ENCODE assay signal across 19 cellular contexts in the genomic region with DNA sequence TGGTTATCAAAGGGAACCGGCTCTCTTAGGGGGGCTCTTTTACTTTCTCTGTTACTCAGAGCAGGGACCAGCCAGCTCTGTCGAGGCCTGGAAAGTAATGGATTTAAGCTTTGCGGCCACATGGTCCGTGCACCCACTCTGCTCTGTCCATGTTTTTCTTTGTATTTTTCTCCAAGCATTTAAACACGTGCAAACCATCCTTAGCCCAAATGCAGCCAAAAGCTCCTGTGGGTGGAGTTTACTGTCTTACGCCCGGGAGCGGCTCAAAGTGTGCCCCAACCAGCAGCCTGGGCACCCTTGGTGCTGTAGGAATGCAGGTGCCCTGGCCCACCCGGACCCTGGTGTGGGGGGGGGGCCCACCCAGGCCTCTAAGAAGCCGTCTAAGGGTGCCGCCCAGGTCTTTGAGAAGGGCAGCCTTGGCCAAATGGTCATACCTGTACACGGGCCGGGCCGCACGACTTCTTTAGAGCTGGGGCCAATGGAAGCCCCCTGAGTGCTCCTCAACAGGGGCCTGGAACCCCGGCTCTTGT. TPM values are rescaled to one million over a fixed set of nuclear protein-coding genes. Genes with fewer than 3 reads are reported as not detected.
DNase-seq lines count a peak whose midpoint lies in the region; ATAC-seq and TF ChIP-seq lines count a peak whose summit lies in the region.
"Had no signal": no experiment of that assay in that cellular context is flagged by ENCODE, and none has a peak within 500 bp of the region (broad histone marks: within the 10 kb centered on the region; RNA-seq: fewer than 3 reads in every experiment).

No MANE protein-coding gene starts in this region.

- H2BK120ac ChIP-seq in trophoblast cell (ENCODE audit: insufficient read depth, low read length, poor library complexity): peak overlapping the region; percentile 91

- H4K12ac ChIP-seq in trophoblast cell (ENCODE audit: low read depth, low read length): no peak overlapping the region

- H3K4me3 ChIP-seq in gastroesophageal sphincter (no peak overlapping the region), trophoblast cell (ENCODE audit: low read depth, low read length) (no peak overlapping the region), upper lobe of left lung (no peak overlapping the region)
- H3K4me3 ChIP-seq: cardiac muscle cell, lung, testis had no signal

- peaks cover 6% of the 10 kb centered on the region for H3K79me2 ChIP-seq in trophoblast cell (ENCODE audit: control insufficient read depth, insufficient read depth, low read length, poor library complexity)

- H3K79me1 ChIP-seq in trophoblast cell (ENCODE audit: low read length): peaks cover 35% of the 10 kb centered on the region

- H3K14ac ChIP-seq in trophoblast cell (ENCODE audit: low read length): peak overlapping the region; percentile 76

- 72% methylated on average over 6 of the region's 16 CpGs; no CpG with 5 or more reads in 1 of the 2 donors for WGBS in gastroesophageal sphincter (ENCODE audit: low coverage in 1 of 2), 2 donors
- WGBS in trophoblast cell (ENCODE audit: extremely low coverage, insufficient coverage, insufficient read length): no CpG with 5 or more reads among the region's 16 CpGs
- 77 to 85% methylated on average over 7 to 16 of the region's 16 CpGs for WGBS in upper lobe of left lung, 2 donors

- H3K36me3 Mint-ChIP-seq in activated CD4-positive, alpha-beta T cell treated with anti-CD3 and anti-CD28 coated beads, Interleukin-2, amount 10 ng/mL, durations not matched to agents 7 days and 5 days (ENCODE audit: low read depth): no peaks in the 10 kb centered on the region
- H3K36me3 Mint-ChIP-seq: CD4-positive, CD25-positive, alpha-beta regulatory T cell; natural killer cell treated with Interleukin-12 subunit alpha and Interleukin-12 subunit beta and Interleukin-15 and Interleukin-18, amount 100 ng/mL, for 72 hours had no signal

- H2AK5ac ChIP-seq in trophoblast cell (ENCODE audit: low read length): peak overlapping the region; percentile 18

- H3K27ac Mint-ChIP-seq in activated CD4-positive, alpha-beta T cell treated with anti-CD3 and anti-CD28 coated beads, Interleukin-2, amount 10 ng/mL, durations not matched to agents 7 days and 5 days: peak overlapping the region; percentile 25
- H3K27ac Mint-ChIP-seq: activated CD4-positive, alpha-beta memory T cell treated with anti-CD3 and anti-CD28 coated beads, Interleukin-2, amount 10 ng/mL, durations not matched to agents 7 days and 5 days; natural killer cell treated with Interleukin-12 subunit alpha and Interleukin-12 subunit beta and Interleukin-15 and Interleukin-18, amount 100 ng/mL, for 72 hours had no signal

- no peak for ATAC-seq in gastroesophageal sphincter
- ATAC-seq in upper lobe of left lung (ENCODE audit: low FRiP score in 2 of 2): no peak
- ATAC-seq in HG02885 (IDR thresholded peaks at IDR 0.05; ENCODE audit: poor library complexity, unreplicated experiment): no peak
- ATAC-seq in GM18517 (IDR thresholded peaks at IDR 0.05; ENCODE audit: unreplicated experiment): no peak
- ATAC-seq: natural killer cell treated with Interleukin-12 subunit alpha and Interleukin-12 subunit beta and Interleukin-15 and Interleukin-18, amount 100 ng/mL, for 72 hours had no signal

- no peaks in the 10 kb centered on the region for H3K9me3 Mint-ChIP-seq in activated CD4-positive, alpha-beta T cell treated with anti-CD3 and anti-CD28 coated beads, Interleukin-2, amount 10 ng/mL, durations not matched to agents 7 days and 5 days
- H3K9me3 Mint-ChIP-seq: activated CD4-positive, alpha-beta memory T cell treated with anti-CD3 and anti-CD28 coated beads, Interleukin-2, amount 10 ng/mL, durations not matched to agents 7 days and 5 days; natural killer cell treated with Interleukin-12 subunit alpha and Interleukin-12 subunit beta and Interleukin-15 and Interleukin-18, amount 100 ng/mL, for 72 hours had no signal

- no peak overlapping the region for H3K4me2 ChIP-seq in trophoblast cell (ENCODE audit: low read length)

- H3K4me3 Mint-ChIP-seq in activated CD4-positive, alpha-beta T cell treated with anti-CD3 and anti-CD28 coated beads, Interleukin-2, amount 10 ng/mL, durations not matched to agents 7 days and 5 days: no peak overlapping the region
- H3K4me3 Mint-ChIP-seq: activated CD4-positive, alpha-beta memory T cell treated with anti-CD3 and anti-CD28 coated beads, Interleukin-2, amount 10 ng/mL, durations not matched to agents 7 days and 5 days; CD4-positive, CD25-positive, alpha-beta regulatory T cell; natural killer cell treated with Interleukin-12 subunit alpha and Interleukin-12 subunit beta and Interleukin-15 and Interleukin-18, amount 100 ng/mL, for 72 hours had no signal

- TF ChIP-seq CTCF in gastroesophageal sphincter (IDR thresholded peaks at IDR 0.05): no peak
- no peak for TF ChIP-seq CTCF in upper lobe of left lung (IDR thresholded peaks at IDR 0.05)

- peaks cover 22% of the 10 kb centered on the region for H3K27me3 Mint-ChIP-seq in activated CD4-positive, alpha-beta T cell treated with anti-CD3 and anti-CD28 coated beads, Interleukin-2, amount 10 ng/mL, durations not matched to agents 7 days and 5 days

- peak overlapping the region in 3 of 4 donors; percentile 82 to 91 (median 82) for H3K27ac ChIP-seq in gastroesophageal sphincter
- no peak overlapping the region for H3K27ac ChIP-seq in trophoblast cell (ENCODE audit: low read depth, low read length)
- H3K27ac ChIP-seq in upper lobe of left lung: peak overlapping the region; percentile 85 to 96 (median 91)
- H3K27ac ChIP-seq: cardiac muscle cell, testis had no signal

- H3K4me1 ChIP-seq in gastroesophageal sphincter (peaks cover 0 to 55% (median 40%) of the 10 kb centered on the region in 3 donors), trophoblast cell (ENCODE audit: control insufficient read depth in 1 of 2, insufficient read depth in 2 of 2, low read length in 2 of 2) (peaks cover 28 to 33% of the 10 kb centered on the region in 2 experiments), upper lobe of left lung (peaks cover 43 to 49% (median 44%) of the 10 kb centered on the region in 4 donors)
- H3K4me1 ChIP-seq: testis had no signal

- peak overlapping the region; percentile 95 for H4K91ac ChIP-seq in trophoblast cell (ENCODE audit: low read depth, low read length)

- H3K9ac ChIP-seq in trophoblast cell (ENCODE audit: low read length): no peak overlapping the region

- no peak for TF ChIP-seq EP300 in gastroesophageal sphincter (IDR thresholded peaks at IDR 0.05)
- no peak for TF ChIP-seq EP300 in upper lobe of left lung (IDR thresholded peaks at IDR 0.05)

- H3K4me1 Mint-ChIP-seq in activated CD4-positive, alpha-beta T cell treated with anti-CD3 and anti-CD28 coated beads, Interleukin-2, amount 10 ng/mL, durations not matched to agents 7 days and 5 days: peaks cover 4% of the 10 kb centered on the region
- H3K4me1 Mint-ChIP-seq: activated CD4-positive, alpha-beta memory T cell treated with anti-CD3 and anti-CD28 coated beads, Interleukin-2, amount 10 ng/mL, durations not matched to agents 7 days and 5 days had no signal

- POLR2A ChIA-PET in activated CD4-positive, alpha-beta T cell treated with anti-CD3 and anti-CD28 coated beads, Interleukin-2, amount 10 ng/mL, durations not matched to agents 7 days and 5 days (lab: Charles Lee): no interaction called here

- CTCF ChIA-PET in activated CD4-positive, alpha-beta T cell treated with anti-CD3 and anti-CD28 coated beads, Interleukin-2, amount 10 ng/mL, durations not matched to agents 7 days and 5 days (lab: Charles Lee): no interaction called here

- H2BK12ac ChIP-seq in trophoblast cell (ENCODE audit: low read length): peak overlapping the region; percentile 94

- peak overlapping the region; percentile 73 for H2BK5ac ChIP-seq in trophoblast cell (ENCODE audit: low read depth, low read length, poor library complexity)

- no peak overlapping the region for H2AFZ ChIP-seq in trophoblast cell (ENCODE audit: insufficient read depth, low read length, poor library complexity)

- H4K8ac ChIP-seq in trophoblast cell (ENCODE audit: low read depth, low read length): no peak overlapping the region

- no peaks in the 10 kb centered on the region for H3K27me3 ChIP-seq in gastroesophageal sphincter
- H3K27me3 ChIP-seq in trophoblast cell (ENCODE audit: insufficient read depth, low read length): no peaks in the 10 kb centered on the region
- H3K27me3 ChIP-seq in upper lobe of left lung: no peaks in the 10 kb centered on the region
- H3K27me3 ChIP-seq: cardiac muscle cell, testis had no signal

- H3K4ac ChIP-seq in trophoblast cell (ENCODE audit: low read depth, low read length): no peak overlapping the region

- DNase-seq in activated CD4-positive, alpha-beta T cell treated with anti-CD3 and anti-CD28 coated beads, Interleukin-2, amount 10 ng/mL, durations not matched to agents 7 days and 5 days: no peak
- no peak for DNase-seq in activated CD4-positive, alpha-beta T cell treated with anti-CD3 and anti-CD28 coated beads, Interleukin-2, amount 50 U/mL, for 48 hours
- DNase-seq in trophoblast cell (no peak), upper lobe of left lung (peak in 1 of 2 donors; percentile 63), NCI-H69 (lab: John Stamatoyannopoulos, UW) (no peak)
- DNase-seq: 8988T; activated CD4-positive, alpha-beta memory T cell treated with anti-CD3 and anti-CD28 coated beads, Interleukin-2, amount 10 ng/mL, durations not matched to agents 7 days and 5 days; CD4-positive, CD25-positive, alpha-beta regulatory T cell; DMS53; effector CD4-positive, alpha-beta T cell; KBM-7; NCI-H1105 treated with DMSO at 0.1 percent for 48 hours; testis had no signal

- H3K36me3 ChIP-seq in gastroesophageal sphincter (no peaks in the 10 kb centered on the region), trophoblast cell (ENCODE audit: control insufficient read depth in 1 of 2, insufficient read depth in 2 of 2, low read length in 2 of 2) (no peaks in the 10 kb centered on the region), upper lobe of left lung (no peaks in the 10 kb centered on the region)
- H3K36me3 ChIP-seq: cardiac muscle cell had no signal

- H3K9me3 ChIP-seq in gastroesophageal sphincter: no peaks in the 10 kb centered on the region
- H3K9me3 ChIP-seq in trophoblast cell (ENCODE audit: insufficient read depth, low read depth, low read length): peaks cover 3% of the 10 kb centered on the region
- H3K9me3 ChIP-seq in upper lobe of left lung: no peaks in the 10 kb centered on the region
- H3K9me3 ChIP-seq: testis had no signal

- H3K23ac ChIP-seq in trophoblast cell (ENCODE audit: low read length): no peak overlapping the region

- TF ChIP-seq POLR2A in gastroesophageal sphincter (IDR thresholded peaks at IDR 0.05): no peak
- TF ChIP-seq POLR2A in upper lobe of left lung (IDR thresholded peaks at IDR 0.05): no peak

- no peak overlapping the region for H3K18ac ChIP-seq in trophoblast cell (ENCODE audit: low read length)

RNA-seq across cellular contexts. Expression of a gene that starts 29.2 kb away (rescaled TPM):
- total RNA-seq in activated CD4-positive, alpha-beta T cell treated with anti-CD3 and anti-CD28 coated beads, Interleukin-2, amount 10 ng/mL, durations not matched to agents 7 days and 5 days: 10 to 100 TPM; 19.0 to 19.6 TPM
- total RNA-seq in gastroesophageal sphincter (10 to 100 TPM; 17.6 to 31.1 (median 24.2) TPM), upper lobe of left lung (10 to 100 TPM; 19.9 to 89.1 (median 32.5) TPM)
- 33.1 and 33.8 TPM in 2 replicates for polyA plus RNA-seq in trophoblast cell (2013)
